In genomic region chr7:127652333-127653248, GRCh38 we compare ENCODE assay signal across 8 cellular contexts. TPM values are rescaled to one million over a fixed set of nuclear protein-coding genes. Genes with fewer than 3 reads are reported as not detected.
DNase-seq lines count a peak whose midpoint lies in the region; ATAC-seq and TF ChIP-seq lines count a peak whose summit lies in the region.

No MANE protein-coding gene starts in this region.

- H3K9me3 ChIP-seq in iPS-18a (ENCODE audit: control insufficient read depth, low read depth, low read length), result no peaks in the 10 kb centered on the region
- H3K9me3 ChIP-seq in stomach, result no peaks in the 10 kb centered on the region

- peaks cover 17% of the 10 kb centered on the region for H3K4me1 ChIP-seq in iPS-18a (ENCODE audit: control insufficient read depth, low read depth, low read length)
- peaks cover 26 to 56% (median 45%) of the 10 kb centered on the region in 4 donors for H3K4me1 ChIP-seq in stomach

- peak overlapping the region in 1 of 2 donors; percentile 100 for H3K27ac Mint-ChIP-seq in activated naive CD4-positive, alpha-beta T cell treated with anti-CD3 and anti-CD28 coated beads, Interleukin-2, amount 50 U/mL, for 72 hours

- TF ChIP-seq POLR2A in stomach (IDR thresholded peaks at IDR 0.05), result no peak

- DNase-seq in AG08395 (ENCODE audit: low spot score) (peak; percentile 17), stomach (no peak), NCI-H187 (lab: John Stamatoyannopoulos, UW) (no peak)
- no peak for DNase-seq in activated naive CD4-positive, alpha-beta T cell treated with anti-CD3 and anti-CD28 coated beads, Interleukin-2, amount 50 U/mL, for 72 hours (ENCODE audit: low spot score in 2 of 2)
- no peak for DNase-seq in stimulated activated CD4-positive, alpha-beta T cell treated with anti-CD3 and anti-CD28 coated beads, Interleukin-1b, Interleukin-23, amount 100 ng/mL, for 48 hours

- H3K4me3 ChIP-seq in iPS-18a (ENCODE audit: low read length) (peak overlapping the region; percentile 97), stomach (peak overlapping the region; percentile 67 to 96 (median 73))

- TF ChIP-seq EP300 in stomach (IDR thresholded peaks at IDR 0.05), result no peak

- TF ChIP-seq CTCF in stomach (IDR thresholded peaks at IDR 0.05), result no peak

- peaks cover 22 to 33% of the 10 kb centered on the region in 2 donors for H3K36me3 Mint-ChIP-seq in activated naive CD4-positive, alpha-beta T cell treated with anti-CD3 and anti-CD28 coated beads, Interleukin-2, amount 50 U/mL, for 72 hours

- intact Hi-C loops in stomach (cut with DNase I; ENCODE audit: low total_unique reads), result no loop called here

- ATAC-seq in GM19025 (IDR thresholded peaks at IDR 0.05; ENCODE audit: low read depth, unreplicated experiment), result peak; percentile 8
- peak; percentile 5 for ATAC-seq in HG03521 (IDR thresholded peaks at IDR 0.05; ENCODE audit: unreplicated experiment)
- peak; percentile 13 to 21 for ATAC-seq in activated naive CD4-positive, alpha-beta T cell treated with anti-CD3 and anti-CD28 coated beads, Interleukin-2, amount 50 U/mL, for 72 hours

- 1 to 2% (median 1%) methylated on average over 25 to 38 of the region's 38 CpGs for WGBS in stomach, 5 donors

- H3K27ac ChIP-seq in iPS-18a (ENCODE audit: low read length), result peak overlapping the region; percentile 62
- H3K27ac ChIP-seq in stomach, result peak overlapping the region; percentile 92 to 97 (median 95)

- H3K27me3 ChIP-seq in iPS-18a (ENCODE audit: control insufficient read depth, insufficient read depth, low read length) (no peaks in the 10 kb centered on the region), stomach (no peaks in the 10 kb centered on the region)

- peak overlapping the region; percentile 83 for H3K9ac ChIP-seq in iPS-18a (ENCODE audit: low read length)

- H3K36me3 ChIP-seq in iPS-18a (ENCODE audit: control insufficient read depth, low read depth, low read length) (peaks cover 3% of the 10 kb centered on the region), stomach (peaks cover 0 to 6% (median 3%) of the 10 kb centered on the region in 4 donors)

- H3K9me3 Mint-ChIP-seq in activated naive CD4-positive, alpha-beta T cell treated with anti-CD3 and anti-CD28 coated beads, Interleukin-2, amount 50 U/mL, for 72 hours, result no peaks in the 10 kb centered on the region

RNA-seq across cellular contexts. Expression of gene SND1, which starts 0.6 kb away (rescaled TPM):
- total RNA-seq in activated naive CD4-positive, alpha-beta T cell treated with anti-CD3 and anti-CD28 coated beads, Interleukin-2, amount 50 U/mL, for 72 hours, result 100 to 1,000 TPM; 175 to 246 TPM
- 100 to 1,000 TPM; 123 to 799 (median 162) TPM for total RNA-seq in stomach
- polyA plus RNA-seq in stomach, result 10 to 100 TPM; 63.3 to 89.4 (median 85.9) TPM

RNA-seq across cellular contexts. Expression of gene PAX4, which starts 34.6 kb away (rescaled TPM):
- total RNA-seq in activated naive CD4-positive, alpha-beta T cell treated with anti-CD3 and anti-CD28 coated beads, Interleukin-2, amount 50 U/mL, for 72 hours, result not detected
- total RNA-seq in stomach, result not detected
- polyA plus RNA-seq in stomach, result not detected

RNA-seq across cellular contexts. Expression of gene FSCN3, which starts 59.1 kb away (rescaled TPM):
- under 1 TPM; 0.96 to 0.97 TPM for total RNA-seq in activated naive CD4-positive, alpha-beta T cell treated with anti-CD3 and anti-CD28 coated beads, Interleukin-2, amount 50 U/mL, for 72 hours
- total RNA-seq in stomach, result 1 to 10 TPM in 2 of 5 donors, not detected in 3; 5.0 to 5.2 TPM
- 1 to 10 TPM in 1 of 3 donors, under 1 TPM in 1, not detected in 1; 0.62 to 1.0 TPM for polyA plus RNA-seq in stomach
